ENCODE assay signal across 22 cellular contexts in genomic region chr20:991850-992249, GRCh38. TPM values are rescaled to one million over a fixed set of nuclear protein-coding genes. Genes with fewer than 3 reads are reported as not detected.
DNase-seq lines count a peak whose midpoint lies in the region; ATAC-seq, FAIRE-seq and TF ChIP-seq lines count a peak whose summit lies in the region.
"Had no signal": no experiment of that assay in that cellular context is flagged by ENCODE, and none has a peak within 500 bp of the region (broad histone marks: within the 10 kb centered on the region; RNA-seq: fewer than 3 reads in every experiment).

No MANE protein-coding gene starts in this region.

- no peaks in the 10 kb centered on the region for H3K9me2 ChIP-seq in GM23338 (ENCODE audit: insufficient read depth)

- 88% methylated on average over 7 of the region's 10 CpGs; no CpG with 5 or more reads in 1 of the 2 experiments for WGBS in H1 (ENCODE audit: extremely low coverage in 1 of 2, insufficient coverage in 1 of 2, insufficient read length in 1 of 2, insufficient replicate concordance in 2 of 2, low coverage in 1 of 2, low lambda C conversion rate in 2 of 2, missing lambda C conversion rate in 1 of 2), 2 experiments

- no peak overlapping the region for H2AK5ac ChIP-seq in H1 (ENCODE audit: low read depth, low read length)

- H3K79me1 ChIP-seq in H1 (ENCODE audit: low read depth, low read length): no peaks in the 10 kb centered on the region

- no peak overlapping the region for H2BK120ac ChIP-seq in H1 (replicated peaks; ENCODE audit: low read depth, low read length)

- H2BK20ac ChIP-seq in H1 (ENCODE audit: low read length): no peak overlapping the region

- CTCF ChIA-PET in H1 (lab: Charles Lee; ENCODE audit: partially characterized antibody): no interaction called here
- CTCF ChIA-PET in T-cell (lab: Charles Lee): no interaction called here

- TF ChIP-seq RAD21 in H1 (IDR thresholded peaks at IDR 0.05 in 1 of 2, conservative IDR thresholded peaks at IDR 0.05 in 1 of 2; ENCODE audit: low read depth in 2 of 2, low read length in 2 of 2): no peak

- H4K91ac ChIP-seq in H1 (replicated peaks; ENCODE audit: insufficient read length, low read length): no peak overlapping the region

- H3K4me1 Mint-ChIP-seq in GM23338: peaks cover 6% of the 10 kb centered on the region
- no peaks in the 10 kb centered on the region for H3K4me1 Mint-ChIP-seq in T-cell
- peaks cover 5% of the 10 kb centered on the region for H3K4me1 Mint-ChIP-seq in activated T-cell treated with anti-CD3 and anti-CD28 coated beads, Interleukin-2, amount 50 U/mL, for 72 hours (ENCODE audit: low read depth)

- peak; percentile 68 for ATAC-seq in GM23338
- no peak for ATAC-seq in GM19035 (IDR thresholded peaks at IDR 0.05; ENCODE audit: unreplicated experiment)
- ATAC-seq in T-cell (replicated peaks in 1 of 4): no peak
- ATAC-seq in activated T-cell treated with anti-CD3 and anti-CD28 coated beads, Interleukin-2, amount 50 U/mL, for 72 hours (replicated peaks in 1 of 2): no peak
- ATAC-seq: GM12878 had no signal

- H2AFZ ChIP-seq in GM23338: no peak overlapping the region
- H2AFZ ChIP-seq in H1 (ENCODE audit: low read length): 0 out of 2 replicates have a peak overlapping the region, but pooled peaks have one; percentile 57

- no peaks in the 10 kb centered on the region for H3F3A ChIP-seq in GM23338 (replicated peaks; ENCODE audit: low read depth)

- H2BK12ac ChIP-seq in H1 (ENCODE audit: low read depth, low read length): 0 out of 2 replicates have a peak overlapping the region, but pooled peaks have one; percentile 50

- H3K36me3 ChIP-seq in GM23338 (ENCODE audit: insufficient read depth) (no peaks in the 10 kb centered on the region), H1 (ENCODE audit: control insufficient read depth in 2 of 4, insufficient read depth in 4 of 4, low read length in 3 of 4) (no peaks in the 10 kb centered on the region)
- H3K36me3 ChIP-seq: BE2C, sigmoid colon, tibial nerve had no signal

- H3K36me3 Mint-ChIP-seq in GM23338 (ENCODE audit: low read depth) (no peaks in the 10 kb centered on the region), T-cell (no peaks in the 10 kb centered on the region)
- no peaks in the 10 kb centered on the region for H3K36me3 Mint-ChIP-seq in activated T-cell treated with anti-CD3 and anti-CD28 coated beads, Interleukin-2, amount 50 U/mL, for 72 hours (ENCODE audit: insufficient read depth in 2 of 2)

- no peak overlapping the region for H4K8ac ChIP-seq in H1 (ENCODE audit: extremely low read depth, insufficient read depth, low read length)

- no peaks in the 10 kb centered on the region for H3K79me2 ChIP-seq in GM23338 (replicated peaks; ENCODE audit: insufficient read depth)
- H3K79me2 ChIP-seq in H1 (ENCODE audit: control insufficient read depth in 1 of 2, insufficient read depth in 2 of 2, low read length in 2 of 2): no peaks in the 10 kb centered on the region

- TF ChIP-seq EP300 in H1 (IDR thresholded peaks at IDR 0.05; ENCODE audit: borderline replicate concordance in 1 of 2, low read depth in 2 of 2, low read length in 2 of 2): no peak

- H3K14ac ChIP-seq in H1 (ENCODE audit: insufficient read length): no peak overlapping the region

- H3K9ac ChIP-seq in H1 (replicated peaks in 1 of 4; ENCODE audit: extremely low read depth in 1 of 4, low read depth in 3 of 4, low read length in 3 of 4): no peak overlapping the region

- no peak for TF ChIP-seq CTCF in GM23338 (conservative IDR thresholded peaks at IDR 0.05; ENCODE audit: low read depth in 2 of 2)
- TF ChIP-seq CTCF in NB4 (IDR thresholded peaks at IDR 0.05; ENCODE audit: low read depth, low read length): no peak
- TF ChIP-seq CTCF in H1 (IDR thresholded peaks at IDR 0.05; ENCODE audit: control extremely low read depth in 1 of 3, insufficient read depth in 1 of 3, low read depth in 1 of 3, low read length in 3 of 3): no peak

- no peak overlapping the region for H3K4ac ChIP-seq in H1 (replicated peaks; ENCODE audit: insufficient read length, low read depth, low read length)

- H3K27me3 Mint-ChIP-seq in GM23338 (ENCODE audit: insufficient read depth, low read depth, poor library complexity): peaks cover 16% of the 10 kb centered on the region
- H3K27me3 Mint-ChIP-seq in T-cell: peaks cover 26 to 54% of the 10 kb centered on the region in 2 donors
- H3K27me3 Mint-ChIP-seq in activated T-cell treated with anti-CD3 and anti-CD28 coated beads, Interleukin-2, amount 50 U/mL, for 72 hours (ENCODE audit: low read depth): peaks cover 26% of the 10 kb centered on the region

- no peak overlapping the region for H3K27ac ChIP-seq in GM23338 (ENCODE audit: low read depth)
- H3K27ac ChIP-seq in H1 (ENCODE audit: low read depth, low read length): no peak overlapping the region
- H3K27ac ChIP-seq: dorsolateral prefrontal cortex, epithelial cell of prostate, sigmoid colon, tibial nerve had no signal

- no peak overlapping the region for H3K23ac ChIP-seq in H1 (ENCODE audit: insufficient read length)

- H3K27me3 ChIP-seq in GM23338 (ENCODE audit: insufficient read depth) (no peaks in the 10 kb centered on the region), H1 (replicated peaks in 1 of 4; ENCODE audit: control insufficient read depth in 3 of 4, extremely low read depth in 1 of 4, insufficient read depth in 3 of 4, low read length in 3 of 4) (peaks cover 0 to 2% (median 0%) of the 10 kb centered on the region in 4 experiments; a peak in 3 of 7 replicates)
- H3K27me3 ChIP-seq: BE2C had no signal

- H3K56ac ChIP-seq in H1 (replicated peaks; ENCODE audit: insufficient read length, low read depth, low read length): no peak overlapping the region

- H2BK5ac ChIP-seq in H1 (ENCODE audit: low read depth, low read length): no peak overlapping the region

- H3K9me3 Mint-ChIP-seq in GM23338 (no peaks in the 10 kb centered on the region), T-cell (no peaks in the 10 kb centered on the region)
- H3K9me3 Mint-ChIP-seq in activated T-cell treated with anti-CD3 and anti-CD28 coated beads, Interleukin-2, amount 50 U/mL, for 72 hours: no peaks in the 10 kb centered on the region

- FAIRE-seq in H1 (lab: Jason Lieb, UNC): no peak
- FAIRE-seq: GM12878 had no signal

- H3K4me1 ChIP-seq in GM23338 (ENCODE audit: insufficient read depth) (no peaks in the 10 kb centered on the region), H1 (replicated peaks in 1 of 4; ENCODE audit: control insufficient read depth in 3 of 4, insufficient read depth in 4 of 4, low read length in 3 of 4) (peaks cover 0 to 3% (median 1%) of the 10 kb centered on the region in 4 experiments; a peak in 2 of 7 replicates)
- H3K4me1 ChIP-seq: BE2C, sigmoid colon, tibial nerve had no signal

- H4K5ac ChIP-seq in H1 (ENCODE audit: insufficient read length, low read depth, low read length): no peak overlapping the region

- H2BK15ac ChIP-seq in H1 (ENCODE audit: low read length): no peak overlapping the region; the same call in 1 of the 2 replicates

- H3K4me3 Mint-ChIP-seq in GM23338: no peak overlapping the region; the same call in 2 of the 3 replicates
- no peak overlapping the region for H3K4me3 Mint-ChIP-seq in T-cell
- H3K4me3 Mint-ChIP-seq in activated T-cell treated with anti-CD3 and anti-CD28 coated beads, Interleukin-2, amount 50 U/mL, for 72 hours: no peak overlapping the region

- POLR2A ChIA-PET in H1 (lab: Charles Lee; ENCODE audit: partially characterized antibody) (no interaction called here), T-cell (lab: Charles Lee) (no interaction called here)

- no peaks in the 10 kb centered on the region for H3K9me3 ChIP-seq in H1 (ENCODE audit: insufficient read depth in 2 of 2, low read depth in 1 of 2, low read length in 1 of 2)
- H3K9me3 ChIP-seq: BE2C, sigmoid colon, tibial nerve had no signal

- H3K23me2 ChIP-seq in H1 (ENCODE audit: low read depth, low read length): no peaks in the 10 kb centered on the region; the same call in 1 of the 2 replicates

- H4K20me1 ChIP-seq in GM23338 (replicated peaks; ENCODE audit: insufficient read depth) (no peaks in the 10 kb centered on the region; the same call in 1 of the 2 replicates), H1 (replicated peaks in 1 of 2; ENCODE audit: control insufficient read depth in 1 of 2, insufficient read depth in 2 of 2, low read length in 2 of 2) (no peaks in the 10 kb centered on the region)

- H3K27ac Mint-ChIP-seq in GM23338 (no peak overlapping the region), T-cell (no peak overlapping the region)
- no peak overlapping the region for H3K27ac Mint-ChIP-seq in activated T-cell treated with anti-CD3 and anti-CD28 coated beads, Interleukin-2, amount 50 U/mL, for 72 hours

- H3K4me3 ChIP-seq in GM23338: no peak overlapping the region
- H3K4me3 ChIP-seq in NB4 (ENCODE audit: low read depth, low read length): no peak overlapping the region
- H3K4me3 ChIP-seq in H1 (ENCODE audit: extremely low read depth in 1 of 4, insufficient read depth in 2 of 4, low read depth in 3 of 4, low read length in 4 of 4): no peak overlapping the region
- H3K4me3 ChIP-seq: dorsolateral prefrontal cortex, GM12878, sigmoid colon, tibial nerve had no signal

- H3K4me2 ChIP-seq in GM23338: no peak overlapping the region
- no peak overlapping the region for H3K4me2 ChIP-seq in H1 (ENCODE audit: insufficient read depth in 1 of 2, low read depth in 2 of 2, low read length in 2 of 2)

- no peak overlapping the region for H3K18ac ChIP-seq in H1 (ENCODE audit: extremely low read depth, low read length)

- DNase-seq in CD1c-positive myeloid dendritic cell (ENCODE audit: extremely low spot score): peak; percentile 13
- DNase-seq in GM23338 (ENCODE audit: low spot score): peak; percentile 67
- DNase-seq in NB4 (ENCODE audit: low read depth): peak; percentile 67
- DNase-seq in H1 (ENCODE audit: low read depth in 1 of 2, low spot score in 2 of 2): no peak
- no peak for DNase-seq in T-cell
- no peak for DNase-seq in activated T-cell treated with anti-CD3 and anti-CD28 coated beads, Interleukin-2, amount 50 U/mL, for 72 hours
- DNase-seq: activated naive CD4-positive, alpha-beta T cell; anterior cingulate cortex; BE2C; caudate nucleus; dorsolateral prefrontal cortex; foreskin melanocyte; KG1; NCI-H2107; SIG-M5; sigmoid colon; stimulated activated naive CD4-positive, alpha-beta T cell treated with Interleukin-2 at 50 U/mL for 16 hours had no signal

- TF ChIP-seq POLR2A in NB4 (IDR thresholded peaks at IDR 0.05; ENCODE audit: extremely low read depth, insufficient read length) (no peak), H1 (IDR thresholded peaks at IDR 0.05; ENCODE audit: control extremely low read depth in 1 of 2, low read depth in 2 of 2, low read length in 2 of 2) (no peak)

RNA-seq across cellular contexts. Expression of gene RSPO4, which starts 10.3 kb away (rescaled TPM):
- total RNA-seq in GM23338 (2014; rRNA removed; shearing (Covaris generic)): 0.74 and 2.8 TPM in 2 replicates
- polyA plus RNA-seq in GM23338 (2016; fragmentation: Nextera tagmentation; extraction: Ambion mirVana) (3.6 and 4.5 TPM in 2 replicates), H1 (2011; rRNA removed) (3.4 and 5.9 TPM in 2 replicates)
- 5.1 and 6.4 TPM in 2 replicates for total RNA-seq in H1 (2021; fragmentation: NEBNext Ultra II Directional; extraction: Animal tissue kit (Norgen Biotek cat#: 25700))
- 3.3 TPM for polyA plus RNA-seq in H1 (2011; cell fraction: cytosol; rRNA removed)
- 18.4 TPM for polyA plus RNA-seq in H1 (2011; cell fraction: nucleus; rRNA removed)
- polyA plus RNA-seq in H1 (2012, experiment 1 of 2): 4.3 to 10.2 TPM (median 7.7 TPM) in 4 replicates
- polyA plus RNA-seq in H1 (2012, experiment 2 of 2): 5.2 TPM
- 4.7 TPM for polyA plus RNA-seq in H1 (2013, experiment 1 of 2)
- 4.8 TPM for polyA plus RNA-seq in H1 (2013, experiment 2 of 2)
- 1.1 and 1.2 TPM in 2 replicates for polyA minus RNA-seq in H1 (2011; rRNA and poly(A)+ RNA removed)
- polyA minus RNA-seq in H1 (2011; cell fraction: cytosol; rRNA and poly(A)+ RNA removed): 1.1 TPM
- polyA minus RNA-seq in H1 (2011; cell fraction: nucleus; rRNA and poly(A)+ RNA removed): 2.2 TPM
- under 1 TPM in 4 of 5 donors, not detected in 1; 0.33 to 0.98 (median 0.55) TPM for total RNA-seq in T-cell
- under 1 TPM in 1 of 2 donors, not detected in 1; 0.12 TPM for total RNA-seq in activated T-cell treated with anti-CD3 and anti-CD28 coated beads, Interleukin-2, amount 50 U/mL, for 72 hours
- total RNA-seq: GM12878, osteocyte, sigmoid colon had no signal

Comparison
In these comparisons a context has a peak if more than half of its experiments do, and no peak if none do; other contexts are left out.
1. DNase-seq: peak in CD1c-positive myeloid dendritic cell (single experiment), GM23338 (single experiment) and NB4 (single experiment); none in H1 (0 of 2), T-cell (0 of 34) and activated T-cell treated with anti-CD3 and anti-CD28 coated beads, Interleukin-2, amount 50 U/mL, for 72 hours (0 of 2).